Comparison of ENCODE assay signal across 2 cellular contexts in the genomic region with DNA sequence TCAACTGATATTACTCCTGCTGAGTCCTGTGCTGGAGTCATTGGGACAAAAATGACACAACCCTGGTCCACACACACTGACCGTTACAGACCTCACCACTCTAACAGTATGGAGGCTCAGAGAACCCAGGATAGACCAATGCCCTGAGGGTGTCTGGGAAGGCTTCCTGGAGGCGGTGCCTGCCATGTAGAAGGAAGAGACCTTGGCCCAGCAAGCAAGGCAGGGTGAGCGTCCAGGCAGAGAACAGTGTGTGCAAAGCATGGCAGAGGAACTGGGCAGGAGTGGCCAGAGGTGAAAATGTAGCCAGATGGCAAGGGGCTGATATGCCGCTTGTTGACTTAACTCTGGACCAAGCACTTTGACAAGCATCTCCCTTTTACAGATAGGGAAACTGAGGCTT.
TF ChIP-seq lines count a peak whose summit lies in the region.

No MANE protein-coding gene starts in this region.

TF ChIP-seq in SK-N-SH, 30 proteins besides CTCF, POLR2A, EP300 and RAD21 (continued from another document):
- TF ChIP-seq, protein P1, sequence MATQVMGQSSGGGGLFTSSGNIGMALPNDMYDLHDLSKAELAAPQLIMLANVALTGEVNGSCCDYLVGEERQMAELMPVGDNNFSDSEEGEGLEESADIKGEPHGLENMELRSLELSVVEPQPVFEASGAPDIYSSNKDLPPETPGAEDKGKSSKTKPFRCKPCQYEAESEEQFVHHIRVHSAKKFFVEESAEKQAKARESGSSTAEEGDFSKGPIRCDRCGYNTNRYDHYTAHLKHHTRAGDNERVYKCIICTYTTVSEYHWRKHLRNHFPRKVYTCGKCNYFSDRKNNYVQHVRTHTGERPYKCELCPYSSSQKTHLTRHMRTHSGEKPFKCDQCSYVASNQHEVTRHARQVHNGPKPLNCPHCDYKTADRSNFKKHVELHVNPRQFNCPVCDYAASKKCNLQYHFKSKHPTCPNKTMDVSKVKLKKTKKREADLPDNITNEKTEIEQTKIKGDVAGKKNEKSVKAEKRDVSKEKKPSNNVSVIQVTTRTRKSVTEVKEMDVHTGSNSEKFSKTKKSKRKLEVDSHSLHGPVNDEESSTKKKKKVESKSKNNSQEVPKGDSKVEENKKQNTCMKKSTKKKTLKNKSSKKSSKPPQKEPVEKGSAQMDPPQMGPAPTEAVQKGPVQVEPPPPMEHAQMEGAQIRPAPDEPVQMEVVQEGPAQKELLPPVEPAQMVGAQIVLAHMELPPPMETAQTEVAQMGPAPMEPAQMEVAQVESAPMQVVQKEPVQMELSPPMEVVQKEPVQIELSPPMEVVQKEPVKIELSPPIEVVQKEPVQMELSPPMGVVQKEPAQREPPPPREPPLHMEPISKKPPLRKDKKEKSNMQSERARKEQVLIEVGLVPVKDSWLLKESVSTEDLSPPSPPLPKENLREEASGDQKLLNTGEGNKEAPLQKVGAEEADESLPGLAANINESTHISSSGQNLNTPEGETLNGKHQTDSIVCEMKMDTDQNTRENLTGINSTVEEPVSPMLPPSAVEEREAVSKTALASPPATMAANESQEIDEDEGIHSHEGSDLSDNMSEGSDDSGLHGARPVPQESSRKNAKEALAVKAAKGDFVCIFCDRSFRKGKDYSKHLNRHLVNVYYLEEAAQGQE (IDR thresholded peaks at IDR 0.05; ENCODE audit: low read depth, low read length), result no peak
- TF ChIP-seq, protein P2, sequence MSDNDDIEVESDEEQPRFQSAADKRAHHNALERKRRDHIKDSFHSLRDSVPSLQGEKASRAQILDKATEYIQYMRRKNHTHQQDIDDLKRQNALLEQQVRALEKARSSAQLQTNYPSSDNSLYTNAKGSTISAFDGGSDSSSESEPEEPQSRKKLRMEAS (IDR thresholded peaks at IDR 0.05; ENCODE audit: low read depth), result no peak
- TF ChIP-seq, protein P3, sequence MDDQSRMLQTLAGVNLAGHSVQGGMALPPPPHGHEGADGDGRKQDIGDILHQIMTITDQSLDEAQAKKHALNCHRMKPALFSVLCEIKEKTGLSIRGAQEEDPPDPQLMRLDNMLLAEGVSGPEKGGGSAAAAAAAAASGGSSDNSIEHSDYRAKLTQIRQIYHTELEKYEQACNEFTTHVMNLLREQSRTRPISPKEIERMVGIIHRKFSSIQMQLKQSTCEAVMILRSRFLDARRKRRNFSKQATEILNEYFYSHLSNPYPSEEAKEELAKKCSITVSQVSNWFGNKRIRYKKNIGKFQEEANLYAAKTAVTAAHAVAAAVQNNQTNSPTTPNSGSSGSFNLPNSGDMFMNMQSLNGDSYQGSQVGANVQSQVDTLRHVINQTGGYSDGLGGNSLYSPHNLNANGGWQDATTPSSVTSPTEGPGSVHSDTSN (IDR thresholded peaks at IDR 0.05), result no peak
- TF ChIP-seq POLR2AphosphoS5 (IDR thresholded peaks at IDR 0.05; ENCODE audit: low read depth, low read length), result no peak
- no peak for TF ChIP-seq SIN3A (IDR thresholded peaks at IDR 0.05; ENCODE audit: borderline replicate concordance, low read depth, low read length)
- no peak for TF ChIP-seq RFX5 (IDR thresholded peaks at IDR 0.05; ENCODE audit: low read length)
- TF ChIP-seq NFIC (IDR thresholded peaks at IDR 0.05; ENCODE audit: borderline replicate concordance), result no peak

TF ChIP-seq in SK-N-SH treated with all-trans-retinoic acid at 6 μM for 48 hours, 23 proteins besides CTCF, POLR2A, EP300 and RAD21 (continued from another document):
- TF ChIP-seq ISL1 (CRISPR knock-in tag; IDR thresholded peaks at IDR 0.05) (no peak), ZC3H10 (CRISPR knock-in tag; IDR thresholded peaks at IDR 0.05) (no peak), BACH2 (CRISPR knock-in tag; IDR thresholded peaks at IDR 0.05; ENCODE audit: borderline replicate concordance) (no peak), ZNF70 (CRISPR knock-in tag; IDR thresholded peaks at IDR 0.05) (no peak), GLIS3 (CRISPR knock-in tag; IDR thresholded peaks at IDR 0.05) (no peak), ZFP30 (CRISPR knock-in tag; IDR thresholded peaks at IDR 0.05) (no peak), ARNTL (CRISPR knock-in tag; IDR thresholded peaks at IDR 0.05; ENCODE audit: borderline replicate concordance, low read depth) (no peak), RARB (CRISPR knock-in tag; IDR thresholded peaks at IDR 0.05) (no peak), ESRRG (CRISPR knock-in tag; IDR thresholded peaks at IDR 0.05) (no peak), TCF4 (CRISPR knock-in tag; IDR thresholded peaks at IDR 0.05; ENCODE audit: borderline replicate concordance) (no peak)
- TF ChIP-seq, protein P4, sequence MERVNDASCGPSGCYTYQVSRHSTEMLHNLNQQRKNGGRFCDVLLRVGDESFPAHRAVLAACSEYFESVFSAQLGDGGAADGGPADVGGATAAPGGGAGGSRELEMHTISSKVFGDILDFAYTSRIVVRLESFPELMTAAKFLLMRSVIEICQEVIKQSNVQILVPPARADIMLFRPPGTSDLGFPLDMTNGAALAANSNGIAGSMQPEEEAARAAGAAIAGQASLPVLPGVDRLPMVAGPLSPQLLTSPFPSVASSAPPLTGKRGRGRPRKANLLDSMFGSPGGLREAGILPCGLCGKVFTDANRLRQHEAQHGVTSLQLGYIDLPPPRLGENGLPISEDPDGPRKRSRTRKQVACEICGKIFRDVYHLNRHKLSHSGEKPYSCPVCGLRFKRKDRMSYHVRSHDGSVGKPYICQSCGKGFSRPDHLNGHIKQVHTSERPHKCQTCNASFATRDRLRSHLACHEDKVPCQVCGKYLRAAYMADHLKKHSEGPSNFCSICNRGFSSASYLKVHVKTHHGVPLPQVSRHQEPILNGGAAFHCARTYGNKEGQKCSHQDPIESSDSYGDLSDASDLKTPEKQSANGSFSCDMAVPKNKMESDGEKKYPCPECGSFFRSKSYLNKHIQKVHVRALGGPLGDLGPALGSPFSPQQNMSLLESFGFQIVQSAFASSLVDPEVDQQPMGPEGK (CRISPR knock-in tag; IDR thresholded peaks at IDR 0.05; ENCODE audit: borderline replicate concordance), result no peak
- TF ChIP-seq, protein P5, sequence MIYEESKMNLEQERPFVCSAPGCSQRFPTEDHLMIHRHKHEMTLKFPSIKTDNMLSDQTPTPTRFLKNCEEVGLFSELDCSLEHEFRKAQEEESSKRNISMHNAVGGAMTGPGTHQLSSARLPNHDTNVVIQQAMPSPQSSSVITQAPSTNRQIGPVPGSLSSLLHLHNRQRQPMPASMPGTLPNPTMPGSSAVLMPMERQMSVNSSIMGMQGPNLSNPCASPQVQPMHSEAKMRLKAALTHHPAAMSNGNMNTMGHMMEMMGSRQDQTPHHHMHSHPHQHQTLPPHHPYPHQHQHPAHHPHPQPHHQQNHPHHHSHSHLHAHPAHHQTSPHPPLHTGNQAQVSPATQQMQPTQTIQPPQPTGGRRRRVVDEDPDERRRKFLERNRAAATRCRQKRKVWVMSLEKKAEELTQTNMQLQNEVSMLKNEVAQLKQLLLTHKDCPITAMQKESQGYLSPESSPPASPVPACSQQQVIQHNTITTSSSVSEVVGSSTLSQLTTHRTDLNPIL (CRISPR knock-in tag; IDR thresholded peaks at IDR 0.05; ENCODE audit: low read depth), result no peak
- TF ChIP-seq, protein P6, sequence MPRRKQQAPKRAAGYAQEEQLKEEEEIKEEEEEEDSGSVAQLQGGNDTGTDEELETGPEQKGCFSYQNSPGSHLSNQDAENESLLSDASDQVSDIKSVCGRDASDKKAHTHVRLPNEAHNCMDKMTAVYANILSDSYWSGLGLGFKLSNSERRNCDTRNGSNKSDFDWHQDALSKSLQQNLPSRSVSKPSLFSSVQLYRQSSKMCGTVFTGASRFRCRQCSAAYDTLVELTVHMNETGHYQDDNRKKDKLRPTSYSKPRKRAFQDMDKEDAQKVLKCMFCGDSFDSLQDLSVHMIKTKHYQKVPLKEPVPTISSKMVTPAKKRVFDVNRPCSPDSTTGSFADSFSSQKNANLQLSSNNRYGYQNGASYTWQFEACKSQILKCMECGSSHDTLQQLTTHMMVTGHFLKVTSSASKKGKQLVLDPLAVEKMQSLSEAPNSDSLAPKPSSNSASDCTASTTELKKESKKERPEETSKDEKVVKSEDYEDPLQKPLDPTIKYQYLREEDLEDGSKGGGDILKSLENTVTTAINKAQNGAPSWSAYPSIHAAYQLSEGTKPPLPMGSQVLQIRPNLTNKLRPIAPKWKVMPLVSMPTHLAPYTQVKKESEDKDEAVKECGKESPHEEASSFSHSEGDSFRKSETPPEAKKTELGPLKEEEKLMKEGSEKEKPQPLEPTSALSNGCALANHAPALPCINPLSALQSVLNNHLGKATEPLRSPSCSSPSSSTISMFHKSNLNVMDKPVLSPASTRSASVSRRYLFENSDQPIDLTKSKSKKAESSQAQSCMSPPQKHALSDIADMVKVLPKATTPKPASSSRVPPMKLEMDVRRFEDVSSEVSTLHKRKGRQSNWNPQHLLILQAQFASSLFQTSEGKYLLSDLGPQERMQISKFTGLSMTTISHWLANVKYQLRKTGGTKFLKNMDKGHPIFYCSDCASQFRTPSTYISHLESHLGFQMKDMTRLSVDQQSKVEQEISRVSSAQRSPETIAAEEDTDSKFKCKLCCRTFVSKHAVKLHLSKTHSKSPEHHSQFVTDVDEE (CRISPR knock-in tag; IDR thresholded peaks at IDR 0.05), result no peak
